Comparison of ENCODE assay signal across 20 cellular contexts in genomic region chr5:97980291-97980690, GRCh38.
"Had no signal": no experiment of that assay in that cellular context is flagged by ENCODE, and none has a peak within 500 bp of the region (broad histone marks: within the 10 kb centered on the region; RNA-seq: fewer than 3 reads in every experiment).

No MANE protein-coding gene starts in this region.

- H3K27ac Mint-ChIP-seq: effector memory CD8-positive, alpha-beta T cell; naive B cell had no signal

- H3K79me2 ChIP-seq: parathyroid adenoma had no signal

- H3K4me1 ChIP-seq: gastroesophageal sphincter, parathyroid adenoma, prostate gland, stomach, transverse colon had no signal

- H3K9me3 Mint-ChIP-seq: nephron had no signal

- ATAC-seq: effector memory CD8-positive, alpha-beta T cell; gastroesophageal sphincter; left colon; sciatic nerve had no signal

- H3K27me3 ChIP-seq: gastroesophageal sphincter, stomach, transverse colon had no signal

- H3K9me3 ChIP-seq: gastroesophageal sphincter, prostate gland, stomach, thoracic aorta, transverse colon had no signal

- H3K4me1 Mint-ChIP-seq: naive B cell had no signal

- H3K4me3 ChIP-seq: gastroesophageal sphincter, lung, prostate gland, skin epidermis, stomach, thoracic aorta, transverse colon had no signal

- H3K27me3 Mint-ChIP-seq: effector memory CD8-positive, alpha-beta T cell; naive B cell had no signal

- H3K4me3 Mint-ChIP-seq: effector memory CD8-positive, alpha-beta T cell; nephron had no signal

- H2AFZ ChIP-seq: parathyroid adenoma had no signal

- H3K36me3 Mint-ChIP-seq: naive B cell had no signal

- H3K36me3 ChIP-seq: gastroesophageal sphincter, prostate gland, stomach, thoracic aorta, transverse colon had no signal

- DNase-seq: central memory CD4-positive, alpha-beta T cell; effector memory CD8-positive, alpha-beta T cell; erythroblast; left colon; midbrain; naive B cell; retina; stimulated activated CD4-positive, alpha-beta T cell treated with anti-CD3 and anti-CD28 coated beads, Interleukin-12 subunit alpha, Interleukin-12 subunit beta, amount 100 ng/mL, for 4 hours; stimulated activated naive CD4-positive, alpha-beta T cell; stomach; substantia nigra; transverse colon had no signal

- H3K9ac ChIP-seq: parathyroid adenoma had no signal

- H3K27ac ChIP-seq: gastroesophageal sphincter, parathyroid adenoma, prostate gland, skin epidermis, stomach, thoracic aorta, transverse colon had no signal
